In genomic region chr3:32456429-32457130, GRCh38 we compare ENCODE assay signal across 15 cellular contexts. TPM values are rescaled to one million over a fixed set of nuclear protein-coding genes. Genes with fewer than 3 reads are reported as not detected.
DNase-seq lines count a peak whose midpoint lies in the region; ATAC-seq and TF ChIP-seq lines count a peak whose summit lies in the region.
"Had no signal": no experiment of that assay in that cellular context is flagged by ENCODE, and none has a peak within 500 bp of the region (broad histone marks: within the 10 kb centered on the region; RNA-seq: fewer than 3 reads in every experiment).

No MANE protein-coding gene starts in this region.

- no peak overlapping the region for H3K4me3 ChIP-seq in BLaER1
- H3K4me3 ChIP-seq in CD4-positive, alpha-beta memory T cell (ENCODE audit: low read length in 2 of 2) = no peak overlapping the region
- no peak overlapping the region for H3K4me3 ChIP-seq in foreskin fibroblast (ENCODE audit: low read depth in 1 of 2, low read length in 2 of 2)
- H3K4me3 ChIP-seq in uterus = no peak overlapping the region
- H3K4me3 ChIP-seq: testis had no signal

- peak overlapping the region; percentile 86 for H3K4me2 ChIP-seq in BLaER1

- no peak for TF ChIP-seq POLR2A in uterus (IDR thresholded peaks at IDR 0.05)

- no peak for ATAC-seq in naive B cell (ENCODE audit: low read depth in 2 of 2)

- CTCF ChIA-PET in CD4-positive, alpha-beta memory T cell (lab: Charles Lee; ENCODE audit: partially characterized antibody) = interaction anchor here (0.8 to 7.5 kb wide), 13 partner anchors 10 to 82 kb away, joined by 3 to 80 read pairs (median 4); no protein-coding TSS in a partner anchor

- no peak for TF ChIP-seq CTCF in foreskin fibroblast (IDR thresholded peaks at IDR 0.05; ENCODE audit: low read depth, low read length)
- no peak for TF ChIP-seq CTCF in uterus (IDR thresholded peaks at IDR 0.05)

- H3K27ac ChIP-seq in BLaER1 (0 out of 2 replicates have a peak overlapping the region, but pooled peaks have one; percentile 70), uterus (no peak overlapping the region)
- peak overlapping the region; percentile 88 for H3K27ac ChIP-seq in CD4-positive, alpha-beta memory T cell (ENCODE audit: low read depth, low read length)
- H3K27ac ChIP-seq: testis had no signal

- no peak overlapping the region for H3K9ac ChIP-seq in BLaER1

- peaks cover 63% of the 10 kb centered on the region for H4K20me1 ChIP-seq in BLaER1

- H3K4me1 Mint-ChIP-seq in CD4-positive, alpha-beta memory T cell = peaks cover 45 to 52% (median 50%) of the 10 kb centered on the region in 4 donors
- H3K4me1 Mint-ChIP-seq in activated T-helper 1 cell treated with anti-CD3 and anti-CD28 coated beads, Interleukin-12 subunit alpha, Interleukin-12 subunit beta, Interleukin-2, Interleukin-4 antibody, amounts not matched to agents 30 ng/mL and 10 ng/mL and 1 ng/mL, durations not matched to agents 14 hours and 24 hours and 36 hours (ENCODE audit: low read depth) = peaks cover 32% of the 10 kb centered on the region
- H3K4me1 Mint-ChIP-seq in naive B cell = peaks cover 37 to 50% (median 46%) of the 10 kb centered on the region in 3 donors

- H3K27me3 Mint-ChIP-seq in CD4-positive, alpha-beta memory T cell = no peaks in the 10 kb centered on the region
- H3K27me3 Mint-ChIP-seq in activated T-helper 1 cell treated with anti-CD3 and anti-CD28 coated beads, Interleukin-12 subunit alpha, Interleukin-12 subunit beta, Interleukin-2, Interleukin-4 antibody, amounts not matched to agents 30 ng/mL and 10 ng/mL and 1 ng/mL, durations not matched to agents 14 hours and 24 hours and 36 hours (ENCODE audit: insufficient read depth) = no peaks in the 10 kb centered on the region
- H3K27me3 Mint-ChIP-seq in naive B cell = no peaks in the 10 kb centered on the region

- H3K4me1 ChIP-seq in BLaER1 (peaks cover 88% of the 10 kb centered on the region), uterus (no peaks in the 10 kb centered on the region)
- H3K4me1 ChIP-seq in CD4-positive, alpha-beta memory T cell (ENCODE audit: insufficient read depth, low read length) = peaks cover 79% of the 10 kb centered on the region
- H3K4me1 ChIP-seq: testis had no signal

- DNase-seq in CD4-positive, alpha-beta memory T cell = no peak
- no peak for DNase-seq in activated T-helper 1 cell treated with anti-CD3 and anti-CD28 coated beads, Interleukin-12 subunit alpha, Interleukin-12 subunit beta, Interleukin-2, Interleukin-4 antibody, amounts not matched to agents 30 ng/mL and 10 ng/mL and 1 ng/mL, durations not matched to agents 14 hours and 24 hours and 36 hours (ENCODE audit: low spot score)
- no peak for DNase-seq in naive B cell
- no peak for DNase-seq in foreskin fibroblast
- no peak for DNase-seq in GM19240 (ENCODE audit: insufficient read length, low spot score)
- DNase-seq in uterus = no peak
- DNase-seq: activated CD4-positive, alpha-beta T cell treated with anti-CD3 and anti-CD28 coated beads for 1 hour; C1 segment of cervical spinal cord; NCI-H1694; NCI-H524; stimulated activated CD4-positive, alpha-beta T cell treated with anti-CD3 and anti-CD28 coated beads, Interleukin-12 subunit alpha, Interleukin-12 subunit beta, amount 100 ng/mL, for 4 hours; testis had no signal

- peaks cover 24 to 36% of the 10 kb centered on the region in 2 donors for H3K36me3 Mint-ChIP-seq in CD4-positive, alpha-beta memory T cell
- peaks cover 21% of the 10 kb centered on the region for H3K36me3 Mint-ChIP-seq in activated T-helper 1 cell treated with anti-CD3 and anti-CD28 coated beads, Interleukin-12 subunit alpha, Interleukin-12 subunit beta, Interleukin-2, Interleukin-4 antibody, amounts not matched to agents 30 ng/mL and 10 ng/mL and 1 ng/mL, durations not matched to agents 14 hours and 24 hours and 36 hours (ENCODE audit: low read depth)
- peaks cover 4 to 20% of the 10 kb centered on the region in 2 donors for H3K36me3 Mint-ChIP-seq in naive B cell

- H3K4me3 Mint-ChIP-seq in CD4-positive, alpha-beta memory T cell = peak overlapping the region in 7 of 8 donors; percentile 65 to 83 (median 74)
- H3K4me3 Mint-ChIP-seq in activated T-helper 1 cell treated with anti-CD3 and anti-CD28 coated beads, Interleukin-12 subunit alpha, Interleukin-12 subunit beta, Interleukin-2, Interleukin-4 antibody, amounts not matched to agents 30 ng/mL and 10 ng/mL and 1 ng/mL, durations not matched to agents 14 hours and 24 hours and 36 hours = no peak overlapping the region
- peak overlapping the region in 5 of 8 donors; percentile 25 to 75 (median 49) for H3K4me3 Mint-ChIP-seq in naive B cell

- POLR2A ChIA-PET in CD4-positive, alpha-beta memory T cell (lab: Charles Lee; ENCODE audit: partially characterized antibody) = interaction anchor here (1.1 to 18.1 kb wide), 7 partner anchors 15 to 67 kb away, joined by 4 to 415 read pairs (median 11); partner anchors contain the start of gene CMTM7

- no peaks in the 10 kb centered on the region for H3K9me3 ChIP-seq in BLaER1
- H3K9me3 ChIP-seq in CD4-positive, alpha-beta memory T cell (ENCODE audit: control insufficient read depth in 1 of 2, low read length in 2 of 2) = no peaks in the 10 kb centered on the region
- H3K9me3 ChIP-seq in uterus = no peaks in the 10 kb centered on the region
- H3K9me3 ChIP-seq: Peyer's patch, testis had no signal

- H3K27ac Mint-ChIP-seq in CD4-positive, alpha-beta memory T cell = peak overlapping the region in 4 of 7 donors; percentile 90 to 100 (median 98)
- H3K27ac Mint-ChIP-seq in activated T-helper 1 cell treated with anti-CD3 and anti-CD28 coated beads, Interleukin-12 subunit alpha, Interleukin-12 subunit beta, Interleukin-2, Interleukin-4 antibody, amounts not matched to agents 30 ng/mL and 10 ng/mL and 1 ng/mL, durations not matched to agents 14 hours and 24 hours and 36 hours = peak overlapping the region; percentile 63
- peak overlapping the region in 5 of 6 donors; percentile 69 to 96 (median 85) for H3K27ac Mint-ChIP-seq in naive B cell
- H3K27ac Mint-ChIP-seq: progenitor cell of endocrine pancreas had no signal

- peaks cover 51% of the 10 kb centered on the region for H3K36me3 ChIP-seq in BLaER1
- peaks cover 12% of the 10 kb centered on the region for H3K36me3 ChIP-seq in CD4-positive, alpha-beta memory T cell (ENCODE audit: insufficient read depth, low read length)
- no peaks in the 10 kb centered on the region for H3K36me3 ChIP-seq in uterus
- H3K36me3 ChIP-seq: Peyer's patch had no signal

- intact Hi-C loops in CD4-positive, alpha-beta memory T cell (cut with micrococcal nuclease) = no loop called here
- intact Hi-C loops in activated T-helper 1 cell treated with anti-CD3 and anti-CD28 coated beads, Interleukin-12 subunit alpha, Interleukin-12 subunit beta, Interleukin-2, Interleukin-4 antibody, amounts not matched to agents 30 ng/mL and 10 ng/mL and 1 ng/mL, durations not matched to agents 14 hours and 24 hours and 36 hours (cut with micrococcal nuclease) = loop anchor here (1.0 kb wide), 1 partner anchor 13 kb away; no protein-coding TSS in a partner anchor
- intact Hi-C loops in uterus (cut with DNase I; ENCODE audit: low total_unique reads) = no loop called here

- peaks cover 0 to 3% (median 0%) of the 10 kb centered on the region in 8 donors for H3K9me3 Mint-ChIP-seq in CD4-positive, alpha-beta memory T cell
- no peaks in the 10 kb centered on the region for H3K9me3 Mint-ChIP-seq in activated T-helper 1 cell treated with anti-CD3 and anti-CD28 coated beads, Interleukin-12 subunit alpha, Interleukin-12 subunit beta, Interleukin-2, Interleukin-4 antibody, amounts not matched to agents 30 ng/mL and 10 ng/mL and 1 ng/mL, durations not matched to agents 14 hours and 24 hours and 36 hours
- H3K9me3 Mint-ChIP-seq in naive B cell = peaks cover 0 to 3% (median 0%) of the 10 kb centered on the region in 7 donors

- no peaks in the 10 kb centered on the region for H3K27me3 ChIP-seq in BLaER1
- H3K27me3 ChIP-seq in CD4-positive, alpha-beta memory T cell (ENCODE audit: insufficient read depth, low read length) = no peaks in the 10 kb centered on the region
- H3K27me3 ChIP-seq in uterus = no peaks in the 10 kb centered on the region
- H3K27me3 ChIP-seq: Peyer's patch, testis had no signal

RNA-seq across cellular contexts. Expression of gene CMTM6, which starts 46.1 kb away (rescaled TPM):
- 10 to 100 TPM; 30.3 to 34.8 TPM for total RNA-seq in CD4-positive, alpha-beta memory T cell
- 100 to 1,000 TPM in 1 of 2 donors, 10 to 100 TPM in 1; 89.7 to 230 TPM for polyA plus RNA-seq in CD4-positive, alpha-beta memory T cell
- 94.2 and 96.4 TPM in 2 replicates for total RNA-seq in activated T-helper 1 cell treated with anti-CD3 and anti-CD28 coated beads, Interleukin-12 subunit alpha, Interleukin-12 subunit beta, Interleukin-2, Interleukin-4 antibody, amounts not matched to agents 30 ng/mL and 10 ng/mL and 1 ng/mL, durations not matched to agents 14 hours and 24 hours and 36 hours
- 100 to 1,000 TPM in 4 of 6 donors, 10 to 100 TPM in 2; 89.7 to 156 (median 106) TPM for polyA plus RNA-seq in naive B cell (ENCODE audit: low read depth in 6 of 6)
- total RNA-seq in uterus = 100 to 1,000 TPM in 1 of 4 donors, 10 to 100 TPM in 3; 12.8 to 118 (median 52.4) TPM

Comparison
In these comparisons a context has a peak if more than half of its experiments do, and no peak if none do; other contexts are left out.
1. H3K27ac ChIP-seq: peak in BLaER1 (single experiment) and CD4-positive, alpha-beta memory T cell (single experiment); none in uterus (0 of 2).
2. Peak in every context shown above with its lines, with median percentiles within 50 percentile points of each other: H3K27ac Mint-ChIP-seq.